Comparison of ENCODE assay signal across 8 cellular contexts in the genomic region with DNA sequence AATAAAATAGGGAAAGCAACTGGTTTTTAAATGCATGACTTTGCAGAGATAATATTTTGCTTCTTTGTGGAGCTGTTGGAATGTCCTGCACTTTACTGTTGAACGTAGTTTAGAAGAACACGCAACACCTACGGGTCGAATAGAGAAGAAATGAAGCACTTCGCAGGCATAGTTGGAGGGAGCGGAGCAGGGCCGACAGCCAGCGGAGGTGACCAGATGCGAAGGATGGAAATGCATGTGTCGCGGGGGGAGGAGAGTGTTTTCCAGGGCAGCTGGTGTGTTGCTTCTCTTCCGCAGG. TPM values are rescaled to one million over a fixed set of nuclear protein-coding genes. Genes with fewer than 3 reads are reported as not detected.
DNase-seq lines count a peak whose midpoint lies in the region; ATAC-seq and TF ChIP-seq lines count a peak whose summit lies in the region.

No MANE protein-coding gene starts in this region.

- H3K4me1 Mint-ChIP-seq in effector memory CD8-positive, alpha-beta T cell (ENCODE audit: low read depth in 2 of 2): peaks cover 38 to 40% of the 10 kb centered on the region in 2 donors
- H3K4me1 Mint-ChIP-seq in naive thymus-derived CD4-positive, alpha-beta T cell: peaks cover 36 to 57% (median 53%) of the 10 kb centered on the region in 7 donors

- H3K4me3 ChIP-seq in left ventricle myocardium inferior: peak overlapping the region; percentile 75
- peak overlapping the region; percentile 54 for H3K4me3 ChIP-seq in naive thymus-derived CD4-positive, alpha-beta T cell (ENCODE audit: low read length)

- H3K36me3 ChIP-seq in left ventricle myocardium inferior: peaks cover 7% of the 10 kb centered on the region
- peaks cover 0 to 4% (median 3%) of the 10 kb centered on the region in 3 experiments for H3K36me3 ChIP-seq in naive thymus-derived CD4-positive, alpha-beta T cell (ENCODE audit: control insufficient read depth in 2 of 3, insufficient read depth in 3 of 3, low read length in 3 of 3)

- CTCF ChIA-PET in naive thymus-derived CD4-positive, alpha-beta T cell (lab: Charles Lee): interaction anchor here (0.7 to 1.1 kb wide), 3 partner anchors 10 to 214 kb away, joined by 3 read pairs; no protein-coding TSS in a partner anchor

- peaks cover 56% of the 10 kb centered on the region for H3K4me1 ChIP-seq in left ventricle myocardium inferior
- H3K4me1 ChIP-seq in naive thymus-derived CD4-positive, alpha-beta T cell (ENCODE audit: control insufficient read depth in 2 of 2, insufficient read depth in 2 of 2, low read length in 2 of 2): peaks cover 16 to 19% of the 10 kb centered on the region in 2 donors

- H3K27me3 Mint-ChIP-seq in effector memory CD8-positive, alpha-beta T cell: no peaks in the 10 kb centered on the region
- H3K27me3 Mint-ChIP-seq in naive thymus-derived CD4-positive, alpha-beta T cell: no peaks in the 10 kb centered on the region

- peak overlapping the region; percentile 82 to 87 for H3K4me3 Mint-ChIP-seq in effector memory CD8-positive, alpha-beta T cell
- H3K4me3 Mint-ChIP-seq in naive thymus-derived CD4-positive, alpha-beta T cell: peak overlapping the region; percentile 85 to 95 (median 92)

- peak overlapping the region; percentile 65 to 74 for H3K27ac Mint-ChIP-seq in effector memory CD8-positive, alpha-beta T cell
- H3K27ac Mint-ChIP-seq in naive thymus-derived CD4-positive, alpha-beta T cell: peak overlapping the region; percentile 53 to 97 (median 74)

- no peak for ATAC-seq in left cardiac atrium
- no peak for ATAC-seq in effector memory CD8-positive, alpha-beta T cell (replicated peaks)
- no peak for ATAC-seq in naive thymus-derived CD4-positive, alpha-beta T cell

- no peak for TF ChIP-seq CTCF in left ventricle myocardium inferior (IDR thresholded peaks at IDR 0.05; ENCODE audit: borderline replicate concordance)

- no peaks in the 10 kb centered on the region for H3K9me3 Mint-ChIP-seq in effector memory CD8-positive, alpha-beta T cell
- peaks cover 0 to 3% (median 0%) of the 10 kb centered on the region in 11 donors for H3K9me3 Mint-ChIP-seq in naive thymus-derived CD4-positive, alpha-beta T cell

- no peaks in the 10 kb centered on the region for H3K27me3 ChIP-seq in left ventricle myocardium inferior (ENCODE audit: low read depth)
- no peaks in the 10 kb centered on the region for H3K27me3 ChIP-seq in naive thymus-derived CD4-positive, alpha-beta T cell (ENCODE audit: control insufficient read depth in 2 of 2, insufficient read depth in 2 of 2, low read length in 2 of 2)

- POLR2A ChIA-PET in naive thymus-derived CD4-positive, alpha-beta T cell (lab: Charles Lee): interaction anchor here (0.6 to 2.9 kb wide), 7 partner anchors 8 to 242 kb away, joined by 3 to 24 read pairs (median 3); no protein-coding TSS in a partner anchor

- DNase-seq in left ventricle myocardium inferior: no peak
- no peak for DNase-seq in left cardiac atrium
- peak; percentile 50 for DNase-seq in SHP77 treated with DMSO at 0.1 percent for 48 hours (lab: John Stamatoyannopoulos, UW)
- DNase-seq in effector memory CD8-positive, alpha-beta T cell: no peak
- DNase-seq in naive thymus-derived CD4-positive, alpha-beta T cell: peak in 2 of 9 donors; percentile 4 to 7
- no peak for DNase-seq in HuH-7.5 (ENCODE audit: low spot score)
- no peak for DNase-seq in SIG-M5 treated with dmso at 0.1 percent for 504 hours (lab: John Stamatoyannopoulos, UW; ENCODE audit: unreplicated experiment)
- DNase-seq in T-helper 9 cell: no peak

- H3K27ac ChIP-seq in left ventricle myocardium inferior (replicated peaks): peak overlapping the region; percentile 95
- H3K27ac ChIP-seq in naive thymus-derived CD4-positive, alpha-beta T cell (ENCODE audit: low read depth, low read length): peak overlapping the region; percentile 98

- peaks cover 19% of the 10 kb centered on the region for H3K36me3 Mint-ChIP-seq in effector memory CD8-positive, alpha-beta T cell (ENCODE audit: insufficient read depth)
- H3K36me3 Mint-ChIP-seq in naive thymus-derived CD4-positive, alpha-beta T cell: peaks cover 0 to 8% (median 5%) of the 10 kb centered on the region in 5 donors

- intact Hi-C loops in left ventricle myocardium inferior (cut with micrococcal nuclease) (no loop called here), left cardiac atrium (cut with DNase I) (no loop called here)
- intact Hi-C loops in naive thymus-derived CD4-positive, alpha-beta T cell (cut with micrococcal nuclease): loop anchor here (1.0 to 10.0 kb wide), 7 partner anchors 147 to 1303 kb away; partner anchors contain the start of genes PEPD (in 2 of the 2), ANKRD27 (in 1 of the 2), GPATCH1 (in 1 of the 2) and RGS9BP (in 1 of the 2)

- no peaks in the 10 kb centered on the region for H3K9me3 ChIP-seq in left ventricle myocardium inferior (replicated peaks)
- no peaks in the 10 kb centered on the region for H3K9me3 ChIP-seq in naive thymus-derived CD4-positive, alpha-beta T cell (ENCODE audit: control insufficient read depth in 2 of 3, low read length in 3 of 3)

RNA-seq across cellular contexts. Expression of gene CEBPG, which starts 0.8 kb away (rescaled TPM):
- total RNA-seq in left ventricle myocardium inferior (13.0 TPM), left cardiac atrium (10 to 100 TPM; 16.6 to 21.0 TPM)
- 10 to 100 TPM; 17.1 to 22.4 (median 21.1) TPM for total RNA-seq in naive thymus-derived CD4-positive, alpha-beta T cell
- 1 to 10 TPM; 7.8 to 7.9 TPM for polyA plus RNA-seq in naive thymus-derived CD4-positive, alpha-beta T cell

Comparison
In these comparisons a context has a peak if more than half of its experiments do, and no peak if none do; other contexts are left out.
1. intact Hi-C loops: an anchor here in naive thymus-derived CD4-positive, alpha-beta T cell (1.0 to 10.0 kb wide); none called in left ventricle myocardium inferior and left cardiac atrium.